16 cellular contexts compared by ENCODE assay signal in the genomic region with DNA sequence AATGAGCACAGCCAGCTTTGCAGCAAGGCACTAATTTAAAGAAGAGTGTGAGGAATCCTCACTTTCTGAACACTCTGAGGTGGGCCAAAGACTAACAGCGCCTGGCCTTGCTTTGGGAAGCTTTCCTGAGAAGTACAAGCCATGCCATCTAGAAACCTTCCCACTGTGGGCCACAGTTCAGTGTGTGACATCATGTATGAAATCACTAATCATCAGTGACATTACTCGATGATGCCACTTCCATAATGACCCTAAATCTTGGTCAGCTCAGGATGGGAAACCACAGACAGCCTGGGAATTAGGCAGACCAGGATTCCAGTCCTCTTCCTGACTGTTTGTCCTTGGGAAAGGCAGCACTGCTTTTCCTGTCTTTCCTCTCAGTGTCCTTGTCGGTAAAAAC.
"Had no signal": no experiment of that assay in that cellular context is flagged by ENCODE, and none has a peak within 500 bp of the region (broad histone marks: within the 10 kb centered on the region; RNA-seq: fewer than 3 reads in every experiment).

No MANE protein-coding gene starts in this region.

- ATAC-seq: heart left ventricle; left lobe of liver; stimulated activated memory B cell treated with anti-CD40 and anti-IgM and Interleukin-4, amounts not matched to agents 10 μg/mL and 1 μg/mL and 100 μg/mL, for 72 hours; stimulated activated naive CD8-positive, alpha-beta T cell treated with anti-CD3 and anti-CD28 coated beads, Interleukin-15, amount 100 ng/mL, for 72 hours had no signal

- H3K36me3 ChIP-seq: cardiac muscle cell, heart left ventricle, right atrium auricular region, thoracic aorta had no signal

- H3K27me3 ChIP-seq: cardiac muscle cell, heart left ventricle, right atrium auricular region had no signal

- H3K9me3 ChIP-seq: heart left ventricle, right atrium auricular region, thoracic aorta had no signal

- DNase-seq: cerebellar nuclear complex; erythroblast; heart left ventricle; hippocampal formation; kidney glomerular epithelial cell; mammary epithelial cell; stimulated activated CD4-positive, alpha-beta T cell treated with anti-CD3 and anti-CD28 coated beads, Interleukin-15, amount 100 ng/mL, for 24 hours; stimulated activated CD4-positive, alpha-beta T cell treated with anti-CD3 and anti-CD28 coated beads, Interleukin-1b, Interleukin-23, amount 100 ng/mL, for 48 hours; stimulated activated CD4-positive, alpha-beta T cell treated with anti-CD3 and anti-CD28 coated beads, Interleukin-4, amount 100 ng/mL, for 24 hours; stimulated activated naive CD8-positive, alpha-beta T cell treated with anti-CD3 and anti-CD28 coated beads, Interleukin-15, amount 100 ng/mL, for 72 hours; trophoblast cell had no signal

- H3K27ac ChIP-seq: cardiac muscle cell, heart left ventricle, right atrium auricular region, thoracic aorta had no signal

- H3K4me1 ChIP-seq: right atrium auricular region had no signal

- H3K4me3 ChIP-seq: cardiac muscle cell, heart left ventricle, right atrium auricular region, thoracic aorta had no signal
